9 cellular contexts compared by ENCODE assay signal in genomic region chr18:46042571-46043123, GRCh38. TPM values are rescaled to one million over a fixed set of nuclear protein-coding genes. Genes with fewer than 3 reads are reported as not detected.
DNase-seq lines count a peak whose midpoint lies in the region; ATAC-seq, FAIRE-seq and TF ChIP-seq lines count a peak whose summit lies in the region.
"Had no signal": no experiment of that assay in that cellular context is flagged by ENCODE, and none has a peak within 500 bp of the region (broad histone marks: within the 10 kb centered on the region; RNA-seq: fewer than 3 reads in every experiment).

No MANE protein-coding gene starts in this region.

- FAIRE-seq in small intestine (lab: Jason Lieb, UNC), result no peak

- DNase-seq in AG09319 (ENCODE audit: extremely low read depth, low read depth) (peak; percentile 38), HCT116 (ENCODE audit: low read depth, low spot score) (no peak), globus pallidus (ENCODE audit: low spot score) (peak; percentile 26), WTC11 (ENCODE audit: low spot score) (no peak), SK-N-DZ (ENCODE audit: low spot score) (no peak), small intestine (no peak)
- DNase-seq in activated CD4-positive, alpha-beta T cell treated with anti-CD3 and anti-CD28 coated beads, Interleukin-2, amount 10 ng/mL, durations not matched to agents 24 days and 14 days, result peak; percentile 82
- DNase-seq: NCI-H2171 treated with DMSO at 0.1 percent for 48 hours had no signal

- CTCF ChIA-PET in HCT116 (lab: Charles Lee), result no interaction called here
- CTCF ChIA-PET in WTC11 (lab: Charles Lee), result interaction anchor here (3.1 kb wide), 1 partner anchor 31 kb away, joined by 12 read pairs; no protein-coding TSS in a partner anchor

- H3K9me3 ChIP-seq in HCT116 (ENCODE audit: control insufficient read depth in 1 of 2, insufficient read depth in 1 of 2, low read depth in 1 of 2, low read length in 2 of 2) (no peaks in the 10 kb centered on the region), small intestine (ENCODE audit: control insufficient read depth, low read depth) (no peaks in the 10 kb centered on the region)

- H3K27me3 Mint-ChIP-seq in activated CD4-positive, alpha-beta T cell treated with anti-CD3 and anti-CD28 coated beads, Interleukin-2, amount 10 ng/mL, durations not matched to agents 24 days and 14 days, result no peaks in the 10 kb centered on the region
- no peaks in the 10 kb centered on the region for H3K27me3 Mint-ChIP-seq in WTC11 (ENCODE audit: low read depth)

- H3K4me3 Mint-ChIP-seq in activated CD4-positive, alpha-beta T cell treated with anti-CD3 and anti-CD28 coated beads, Interleukin-2, amount 10 ng/mL, durations not matched to agents 24 days and 14 days, result peak overlapping the region; percentile 66
- H3K4me3 Mint-ChIP-seq in WTC11, result no peak overlapping the region

- TF ChIP-seq CTCF in AG09319 (IDR thresholded peaks at IDR 0.05; ENCODE audit: low read depth, low read length) (no peak), HCT116 (IDR thresholded peaks at IDR 0.05 in 2 of 3, conservative IDR thresholded peaks at IDR 0.05 in 1 of 3; ENCODE audit: borderline replicate concordance in 1 of 3, insufficient read depth in 1 of 3, low read depth in 2 of 3, low read length in 2 of 3) (no peak), WTC11 (IDR thresholded peaks at IDR 0.05) (no peak)

- H3K9me3 Mint-ChIP-seq in activated CD4-positive, alpha-beta T cell treated with anti-CD3 and anti-CD28 coated beads, Interleukin-2, amount 10 ng/mL, durations not matched to agents 24 days and 14 days, result peaks cover 3% of the 10 kb centered on the region
- H3K9me3 Mint-ChIP-seq in WTC11, result no peaks in the 10 kb centered on the region

- H3K27ac Mint-ChIP-seq in activated CD4-positive, alpha-beta T cell treated with anti-CD3 and anti-CD28 coated beads, Interleukin-2, amount 10 ng/mL, durations not matched to agents 24 days and 14 days, result peak overlapping the region; percentile 52
- no peak overlapping the region for H3K27ac Mint-ChIP-seq in WTC11

- no peaks in the 10 kb centered on the region; the same call in 1 of the 2 replicates for H3K79me2 ChIP-seq in HCT116 (ENCODE audit: insufficient read depth, low read length)

- H3K27ac ChIP-seq in HCT116 (ENCODE audit: low read depth, low read length), result no peak overlapping the region
- no peak overlapping the region for H3K27ac ChIP-seq in small intestine (ENCODE audit: low read depth in 1 of 2, low read length in 1 of 2)

- POLR2A ChIA-PET in HCT116 (lab: Charles Lee) (no interaction called here), WTC11 (lab: Charles Lee) (interaction anchor here (0.8 kb wide), 1 partner anchor 20 kb away, joined by 4 read pairs; no protein-coding TSS in a partner anchor)

- H3K36me3 Mint-ChIP-seq in activated CD4-positive, alpha-beta T cell treated with anti-CD3 and anti-CD28 coated beads, Interleukin-2, amount 10 ng/mL, durations not matched to agents 24 days and 14 days (ENCODE audit: low read depth), result peaks cover 9% of the 10 kb centered on the region
- H3K36me3 Mint-ChIP-seq in WTC11, result no peaks in the 10 kb centered on the region

- WGBS in small intestine, 3 donors, result 57 to 67% (median 57%) methylated on average over 3 of the region's 3 CpGs

- BruUV-seq in HCT116 (replicated peaks; lab: Mats Ljungman, UMichigan), result no TSS peak

- TF ChIP-seq RAD21 in HCT116 (IDR thresholded peaks at IDR 0.05; ENCODE audit: low read depth), result no peak

- no peaks in the 10 kb centered on the region for H3K27me3 ChIP-seq in HCT116 (ENCODE audit: insufficient read depth, low read length)
- H3K27me3 ChIP-seq in small intestine (ENCODE audit: control insufficient read depth in 2 of 2, insufficient read depth in 2 of 2, low read length in 2 of 2), result no peaks in the 10 kb centered on the region

- H3K4me3 ChIP-seq in HCT116 (replicated peaks in 1 of 2; ENCODE audit: low read depth in 1 of 2, low read length in 2 of 2) (no peak overlapping the region), small intestine (ENCODE audit: low read depth in 1 of 2, low read length in 2 of 2) (no peak overlapping the region)

- ATAC-seq in HCT116, result peak; percentile 72
- no peak for ATAC-seq in WTC11
- ATAC-seq in HG02798 (IDR thresholded peaks at IDR 0.05; ENCODE audit: poor library complexity, unreplicated experiment), result no peak

- H3K36me3 ChIP-seq in HCT116 (ENCODE audit: control insufficient read depth in 1 of 2, insufficient read depth in 2 of 2, low read length in 2 of 2) (no peaks in the 10 kb centered on the region), small intestine (ENCODE audit: control insufficient read depth in 2 of 2, insufficient read depth in 2 of 2, low read length in 2 of 2) (no peaks in the 10 kb centered on the region)

- H3K4me1 ChIP-seq in HCT116 (ENCODE audit: control insufficient read depth in 1 of 2, insufficient read depth in 2 of 2, low read length in 2 of 2), result peaks cover 5 to 16% of the 10 kb centered on the region in 2 experiments; a peak in 3 of 4 replicates
- H3K4me1 ChIP-seq in small intestine (ENCODE audit: control insufficient read depth in 2 of 2, insufficient read depth in 1 of 2, low read depth in 1 of 2, low read length in 1 of 2), result no peaks in the 10 kb centered on the region

- H3K9me2 ChIP-seq in HCT116 (ENCODE audit: insufficient read depth), result no peaks in the 10 kb centered on the region

- H3K4me1 Mint-ChIP-seq in activated CD4-positive, alpha-beta T cell treated with anti-CD3 and anti-CD28 coated beads, Interleukin-2, amount 10 ng/mL, durations not matched to agents 24 days and 14 days, result peaks cover 33% of the 10 kb centered on the region
- H3K4me1 Mint-ChIP-seq in WTC11, result peaks cover 11% of the 10 kb centered on the region

- no peak overlapping the region for H2AFZ ChIP-seq in HCT116 (ENCODE audit: low read depth, low read length, poor library complexity, severe bottlenecking)

- H3K4me2 ChIP-seq in HCT116 (ENCODE audit: low read length), result peak overlapping the region; percentile 39

- RAD21 ChIA-PET in HCT116 (lab: Charles Lee; ENCODE audit: low non-redundant PET in 1 of 2, low total read pairs in 2 of 2, uncharacterized antibody in 2 of 2, unreplicated experiment in 2 of 2), result no interaction called here

- H4K20me1 ChIP-seq in HCT116 (ENCODE audit: insufficient read depth), result 0 out of 2 replicates have a peak, but pooled peaks cover 3% of the 10 kb centered on the region

- intact Hi-C loops in HCT116 (cut with micrococcal nuclease), result no loop called here
- intact Hi-C loops in activated CD4-positive, alpha-beta T cell treated with anti-CD3 and anti-CD28 coated beads, Interleukin-2, amount 10 ng/mL, durations not matched to agents 24 days and 14 days (cut with micrococcal nuclease), result loop anchor here (2.0 kb wide), 1 partner anchor 14 kb away; no protein-coding TSS in a partner anchor

- TF ChIP-seq POLR2A in HCT116 (IDR thresholded peaks at IDR 0.05; ENCODE audit: borderline replicate concordance, extremely low read depth, insufficient read depth, insufficient read length), result no peak

- no peak overlapping the region for H3K9ac ChIP-seq in HCT116 (ENCODE audit: low read length)

TF ChIP-seq in HCT116, 20 proteins besides CTCF, POLR2A, EP300 and RAD21 (continues in another document):
- TF ChIP-seq MAX (IDR thresholded peaks at IDR 0.05), result no peak
- TF ChIP-seq TCF7L2 (IDR thresholded peaks at IDR 0.05; ENCODE audit: borderline replicate concordance, extremely low read depth, insufficient read depth, insufficient read length), result no peak
- TF ChIP-seq ELF1 (IDR thresholded peaks at IDR 0.05; ENCODE audit: borderline replicate concordance, low read depth), result no peak
- no peak for TF ChIP-seq SP1 (IDR thresholded peaks at IDR 0.05; ENCODE audit: low read depth)
- TF ChIP-seq POLR2AphosphoS5 (IDR thresholded peaks at IDR 0.05; ENCODE audit: low read depth, low read length), result no peak
- no peak for TF ChIP-seq JUND (IDR thresholded peaks at IDR 0.05)
- TF ChIP-seq CEBPB (IDR thresholded peaks at IDR 0.05; ENCODE audit: low read depth), result no peak
- no peak for TF ChIP-seq EGR1 (IDR thresholded peaks at IDR 0.05; ENCODE audit: low read depth)
- TF ChIP-seq FOSL1 (IDR thresholded peaks at IDR 0.05; ENCODE audit: low read depth), result no peak
- TF ChIP-seq SIN3A (IDR thresholded peaks at IDR 0.05; ENCODE audit: low read depth), result no peak

TF ChIP-seq in WTC11, 78 proteins besides CTCF, POLR2A, EP300 and RAD21:
- TF ChIP-seq NR3C1 (CRISPR knock-in tag; conservative IDR thresholded peaks at IDR 0.05; ENCODE audit: low read depth), result no peak
- no peak for TF ChIP-seq MYBL2 (CRISPR knock-in tag; IDR thresholded peaks at IDR 0.05)
- TF ChIP-seq ERG (CRISPR knock-in tag; IDR thresholded peaks at IDR 0.05), result no peak

RNA-seq across cellular contexts. Expression of gene PSTPIP2, which starts 29.4 kb away (rescaled TPM):
- total RNA-seq in HCT116 (2021; ENCODE audit: unreplicated experiment) (20.0 TPM), WTC11 (2021) (1.9 to 2.5 TPM (median 1.9 TPM) in 3 replicates)
- 10.3 and 11.3 TPM in 2 replicates for polyA plus RNA-seq in HCT116 (2012)
- total RNA-seq in activated CD4-positive, alpha-beta T cell treated with anti-CD3 and anti-CD28 coated beads, Interleukin-2, amount 10 ng/mL, durations not matched to agents 24 days and 14 days, result 27.5 and 29.2 TPM in 2 replicates
- 9.2 TPM in 2 replicates for polyA plus RNA-seq in SK-N-DZ (2014; cell fraction: cytosol; rRNA removed)
- polyA plus RNA-seq in SK-N-DZ (2014; cell fraction: nucleus; rRNA removed), result 2.7 and 9.1 TPM in 2 replicates
- 1 to 10 TPM; 2.0 to 4.6 (median 3.8) TPM for polyA plus RNA-seq in small intestine

RNA-seq across cellular contexts. Expression of gene ATP5F1A, which starts 55.4 kb away (rescaled TPM):
- 563 TPM for total RNA-seq in HCT116 (2021; ENCODE audit: unreplicated experiment)
- polyA plus RNA-seq in HCT116 (2012), result 437 and 495 TPM in 2 replicates
- 440 and 443 TPM in 2 replicates for total RNA-seq in activated CD4-positive, alpha-beta T cell treated with anti-CD3 and anti-CD28 coated beads, Interleukin-2, amount 10 ng/mL, durations not matched to agents 24 days and 14 days
- 818 to 834 TPM (median 825 TPM) in 3 replicates for total RNA-seq in WTC11 (2021)
- polyA plus RNA-seq in SK-N-DZ (2014; cell fraction: cytosol; rRNA removed), result 787 and 820 TPM in 2 replicates
- 336 and 516 TPM in 2 replicates for polyA plus RNA-seq in SK-N-DZ (2014; cell fraction: nucleus; rRNA removed)
- 100 to 1,000 TPM; 585 to 675 (median 631) TPM for polyA plus RNA-seq in small intestine

Comparison
In these comparisons a context has a peak if more than half of its experiments do, and no peak if none do; other contexts are left out.
1. DNase-seq: peak in AG09319 (single experiment), activated CD4-positive, alpha-beta T cell treated with anti-CD3 and anti-CD28 coated beads, Interleukin-2, amount 10 ng/mL, durations not matched to agents 24 days and 14 days (single experiment) and globus pallidus (single experiment); none in HCT116 (single experiment), WTC11 (single experiment), SK-N-DZ (single experiment) and small intestine (single experiment).